ENCODE assay signal across 2 cellular contexts in genomic region chr9:113654605-113655193, GRCh38.
TF ChIP-seq lines count a peak whose summit lies in the region.

No MANE protein-coding gene starts in this region.

TF ChIP-seq in HCT116, 20 proteins besides CTCF, POLR2A, EP300 and RAD21:
- TF ChIP-seq, protein P1, sequence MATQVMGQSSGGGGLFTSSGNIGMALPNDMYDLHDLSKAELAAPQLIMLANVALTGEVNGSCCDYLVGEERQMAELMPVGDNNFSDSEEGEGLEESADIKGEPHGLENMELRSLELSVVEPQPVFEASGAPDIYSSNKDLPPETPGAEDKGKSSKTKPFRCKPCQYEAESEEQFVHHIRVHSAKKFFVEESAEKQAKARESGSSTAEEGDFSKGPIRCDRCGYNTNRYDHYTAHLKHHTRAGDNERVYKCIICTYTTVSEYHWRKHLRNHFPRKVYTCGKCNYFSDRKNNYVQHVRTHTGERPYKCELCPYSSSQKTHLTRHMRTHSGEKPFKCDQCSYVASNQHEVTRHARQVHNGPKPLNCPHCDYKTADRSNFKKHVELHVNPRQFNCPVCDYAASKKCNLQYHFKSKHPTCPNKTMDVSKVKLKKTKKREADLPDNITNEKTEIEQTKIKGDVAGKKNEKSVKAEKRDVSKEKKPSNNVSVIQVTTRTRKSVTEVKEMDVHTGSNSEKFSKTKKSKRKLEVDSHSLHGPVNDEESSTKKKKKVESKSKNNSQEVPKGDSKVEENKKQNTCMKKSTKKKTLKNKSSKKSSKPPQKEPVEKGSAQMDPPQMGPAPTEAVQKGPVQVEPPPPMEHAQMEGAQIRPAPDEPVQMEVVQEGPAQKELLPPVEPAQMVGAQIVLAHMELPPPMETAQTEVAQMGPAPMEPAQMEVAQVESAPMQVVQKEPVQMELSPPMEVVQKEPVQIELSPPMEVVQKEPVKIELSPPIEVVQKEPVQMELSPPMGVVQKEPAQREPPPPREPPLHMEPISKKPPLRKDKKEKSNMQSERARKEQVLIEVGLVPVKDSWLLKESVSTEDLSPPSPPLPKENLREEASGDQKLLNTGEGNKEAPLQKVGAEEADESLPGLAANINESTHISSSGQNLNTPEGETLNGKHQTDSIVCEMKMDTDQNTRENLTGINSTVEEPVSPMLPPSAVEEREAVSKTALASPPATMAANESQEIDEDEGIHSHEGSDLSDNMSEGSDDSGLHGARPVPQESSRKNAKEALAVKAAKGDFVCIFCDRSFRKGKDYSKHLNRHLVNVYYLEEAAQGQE (IDR thresholded peaks at IDR 0.05; ENCODE audit: low read depth), result no peak
- TF ChIP-seq, protein P2, sequence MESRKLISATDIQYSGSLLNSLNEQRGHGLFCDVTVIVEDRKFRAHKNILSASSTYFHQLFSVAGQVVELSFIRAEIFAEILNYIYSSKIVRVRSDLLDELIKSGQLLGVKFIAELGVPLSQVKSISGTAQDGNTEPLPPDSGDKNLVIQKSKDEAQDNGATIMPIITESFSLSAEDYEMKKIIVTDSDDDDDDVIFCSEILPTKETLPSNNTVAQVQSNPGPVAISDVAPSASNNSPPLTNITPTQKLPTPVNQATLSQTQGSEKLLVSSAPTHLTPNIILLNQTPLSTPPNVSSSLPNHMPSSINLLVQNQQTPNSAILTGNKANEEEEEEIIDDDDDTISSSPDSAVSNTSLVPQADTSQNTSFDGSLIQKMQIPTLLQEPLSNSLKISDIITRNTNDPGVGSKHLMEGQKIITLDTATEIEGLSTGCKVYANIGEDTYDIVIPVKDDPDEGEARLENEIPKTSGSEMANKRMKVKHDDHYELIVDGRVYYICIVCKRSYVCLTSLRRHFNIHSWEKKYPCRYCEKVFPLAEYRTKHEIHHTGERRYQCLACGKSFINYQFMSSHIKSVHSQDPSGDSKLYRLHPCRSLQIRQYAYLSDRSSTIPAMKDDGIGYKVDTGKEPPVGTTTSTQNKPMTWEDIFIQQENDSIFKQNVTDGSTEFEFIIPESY (IDR thresholded peaks at IDR 0.05; ENCODE audit: extremely low read depth, insufficient replicate concordance, low read length), result no peak
- TF ChIP-seq SP1 (IDR thresholded peaks at IDR 0.05; ENCODE audit: low read depth), result no peak
- TF ChIP-seq ZFX (IDR thresholded peaks at IDR 0.05), result no peak
- TF ChIP-seq POLR2AphosphoS5 (IDR thresholded peaks at IDR 0.05; ENCODE audit: low read depth, low read length), result no peak
- TF ChIP-seq YY1 (IDR thresholded peaks at IDR 0.05; ENCODE audit: extremely low read depth, insufficient replicate concordance, low read depth, low read length), result no peak
- no peak for TF ChIP-seq ZNF274 (IDR thresholded peaks at IDR 0.05; ENCODE audit: low read depth, low read length)
- no peak for TF ChIP-seq CBX3 (IDR thresholded peaks at IDR 0.05; ENCODE audit: low read depth)
- no peak for TF ChIP-seq ATF3 (IDR thresholded peaks at IDR 0.05)
- TF ChIP-seq SIN3A (IDR thresholded peaks at IDR 0.05; ENCODE audit: low read depth), result no peak
- no peak for TF ChIP-seq SRF (IDR thresholded peaks at IDR 0.05; ENCODE audit: low read depth)
- TF ChIP-seq EZH2 (IDR thresholded peaks at IDR 0.05), result no peak
- TF ChIP-seq, protein P3, sequence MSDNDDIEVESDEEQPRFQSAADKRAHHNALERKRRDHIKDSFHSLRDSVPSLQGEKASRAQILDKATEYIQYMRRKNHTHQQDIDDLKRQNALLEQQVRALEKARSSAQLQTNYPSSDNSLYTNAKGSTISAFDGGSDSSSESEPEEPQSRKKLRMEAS (IDR thresholded peaks at IDR 0.05), result no peak
- TF ChIP-seq JUND (IDR thresholded peaks at IDR 0.05), result no peak
- no peak for TF ChIP-seq CEBPB (IDR thresholded peaks at IDR 0.05; ENCODE audit: low read depth)
- no peak for TF ChIP-seq EZH2phosphoT487 (IDR thresholded peaks at IDR 0.05; ENCODE audit: borderline replicate concordance)
- TF ChIP-seq ELF1 (IDR thresholded peaks at IDR 0.05; ENCODE audit: borderline replicate concordance, low read depth), result no peak
- no peak for TF ChIP-seq EGR1 (IDR thresholded peaks at IDR 0.05; ENCODE audit: low read depth)
- TF ChIP-seq TCF7L2 (IDR thresholded peaks at IDR 0.05; ENCODE audit: borderline replicate concordance, extremely low read depth, insufficient read depth, insufficient read length), result no peak
- no peak for TF ChIP-seq FOSL1 (IDR thresholded peaks at IDR 0.05; ENCODE audit: low read depth)
TF ChIP-seq in HCT116: peak in this region for 0.

TF ChIP-seq in HepG2, 621 proteins besides CTCF, POLR2A, EP300 and RAD21 (continued from another document):
- TF ChIP-seq CEBPZ (IDR thresholded peaks at IDR 0.05; ENCODE audit: low read length), result no peak
- TF ChIP-seq DDIT3 (CRISPR knock-in tag; IDR thresholded peaks at IDR 0.05), result no peak
- no peak for TF ChIP-seq ZBTB46 (CRISPR knock-in tag; IDR thresholded peaks at IDR 0.05; ENCODE audit: borderline replicate concordance)
- 0 out of 2 replicates have a peak, but pooled peaks have one; percentile 44 for TF ChIP-seq ZNF605 (CRISPR knock-in tag; IDR thresholded peaks at IDR 0.05)
- TF ChIP-seq ZNF350 (CRISPR knock-in tag; IDR thresholded peaks at IDR 0.05; ENCODE audit: borderline replicate concordance, low read depth), result no peak
- TF ChIP-seq MAZ (IDR thresholded peaks at IDR 0.05; ENCODE audit: borderline replicate concordance, low read depth, low read length), result no peak
- TF ChIP-seq MAZ (CRISPR knock-in tag; IDR thresholded peaks at IDR 0.05; ENCODE audit: low read depth), result 0 out of 2 replicates have a peak, but pooled peaks have one; percentile 1
- TF ChIP-seq THAP7 (CRISPR knock-in tag; IDR thresholded peaks at IDR 0.05), result no peak
- TF ChIP-seq PHF8 (CRISPR knock-in tag; IDR thresholded peaks at IDR 0.05), result peak; percentile 10; the same call in 1 of the 2 replicates
- no peak for TF ChIP-seq ZNF766 (CRISPR knock-in tag; IDR thresholded peaks at IDR 0.05; ENCODE audit: borderline replicate concordance)
- TF ChIP-seq SRSF1 (optimal IDR thresholded peaks at IDR 0.05; ENCODE audit: low read depth, low read length), result no peak
- TF ChIP-seq ZBTB21 (CRISPR knock-in tag; IDR thresholded peaks at IDR 0.05), result no peak
- no peak for TF ChIP-seq JDP2 (CRISPR knock-in tag; IDR thresholded peaks at IDR 0.05; ENCODE audit: borderline replicate concordance)
